In the genomic region with DNA sequence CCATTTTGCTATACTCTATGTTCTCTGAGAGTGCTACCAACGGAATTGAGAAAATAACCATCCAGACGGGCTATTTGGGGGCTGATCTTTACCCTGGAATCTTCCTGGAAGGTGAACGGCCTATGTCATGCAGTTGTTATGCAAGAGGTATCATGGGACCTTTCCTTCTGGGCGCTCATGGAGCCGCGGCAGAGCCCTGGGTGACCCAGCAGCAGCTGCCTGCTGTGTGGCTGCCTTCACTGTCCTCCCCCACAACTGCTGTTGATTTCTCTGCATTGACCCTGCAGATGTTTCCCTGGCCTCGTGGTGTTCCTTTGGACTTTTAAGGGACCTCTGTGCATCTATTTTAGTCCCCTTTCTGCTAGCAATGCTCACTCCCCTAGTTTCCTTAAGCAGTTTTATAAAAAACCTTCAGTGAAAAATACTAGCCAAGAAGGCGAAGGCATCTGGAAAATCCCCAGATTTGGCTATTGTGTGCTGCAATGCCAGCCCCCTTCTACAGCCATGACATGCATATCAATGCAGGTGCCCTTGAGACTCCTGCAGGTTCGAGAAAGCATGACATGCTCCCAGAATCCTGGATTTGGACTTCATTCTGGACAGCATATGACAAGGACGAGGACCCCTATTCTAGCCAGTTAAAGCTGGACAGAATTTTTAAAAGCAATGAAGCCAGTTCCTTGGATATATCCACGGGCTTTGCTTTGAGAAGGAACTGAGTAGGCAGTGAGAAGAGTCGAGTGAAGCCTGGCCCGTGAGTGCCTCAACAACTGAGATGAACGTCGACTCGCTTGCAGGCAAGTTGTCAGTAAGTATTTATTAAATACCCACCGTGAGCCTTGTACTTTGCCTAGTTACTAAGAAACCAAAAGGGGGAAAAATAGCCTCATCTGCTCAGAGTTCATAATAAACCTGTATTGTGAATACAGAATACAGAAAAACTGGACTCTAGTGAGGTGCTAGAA, we compare ENCODE assay signal across 11 cellular contexts. TPM values are rescaled to one million over a fixed set of nuclear protein-coding genes. Genes with fewer than 3 reads are reported as not detected.
DNase-seq lines count a peak whose midpoint lies in the region; ATAC-seq, FAIRE-seq and TF ChIP-seq lines count a peak whose summit lies in the region.
"Had no signal": no experiment of that assay in that cellular context is flagged by ENCODE, and none has a peak within 500 bp of the region (broad histone marks: within the 10 kb centered on the region; RNA-seq: fewer than 3 reads in every experiment).

A gene with protein sequence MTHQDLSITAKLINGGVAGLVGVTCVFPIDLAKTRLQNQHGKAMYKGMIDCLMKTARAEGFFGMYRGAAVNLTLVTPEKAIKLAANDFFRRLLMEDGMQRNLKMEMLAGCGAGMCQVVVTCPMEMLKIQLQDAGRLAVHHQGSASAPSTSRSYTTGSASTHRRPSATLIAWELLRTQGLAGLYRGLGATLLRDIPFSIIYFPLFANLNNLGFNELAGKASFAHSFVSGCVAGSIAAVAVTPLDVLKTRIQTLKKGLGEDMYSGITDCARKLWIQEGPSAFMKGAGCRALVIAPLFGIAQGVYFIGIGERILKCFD (plus strand): TSS at position 593 of the 965 bp plus-strand sequence. CDS start 16,447 bp downstream, outside the sequence.

- no peaks in the 10 kb centered on the region for H3K79me2 ChIP-seq in neural progenitor cell (ENCODE audit: low read depth)

- POLR2A ChIA-PET in RWPE1 (lab: Yijun Ruan, JAX; ENCODE audit: low non-redundant PET), result no interaction called here

- H2AFZ ChIP-seq in neural progenitor cell (replicated peaks), result no peak within 1 kb of the TSS

- CTCF ChIA-PET in RWPE1 (lab: Yijun Ruan, JAX), result interaction anchor here (0.9 kb wide), 1 partner anchor 9 kb away, joined by 3 read pairs; no protein-coding TSS in a partner anchor

- no peak for ATAC-seq in natural killer cell treated with Interleukin-12 subunit alpha and Interleukin-12 subunit beta and Interleukin-15 and Interleukin-18, amount 100 ng/mL, for 72 hours
- ATAC-seq in natural killer cell (no peak), foreskin keratinocyte (no peak)

- DNase-seq in natural killer cell treated with Interleukin-12 subunit alpha and Interleukin-12 subunit beta and Interleukin-15 and Interleukin-18, amount 100 ng/mL, for 72 hours (ENCODE audit: low spot score), result peak; percentile 32
- DNase-seq in natural killer cell, result no peak
- no peak for DNase-seq in foreskin keratinocyte
- peak; percentile 43 for DNase-seq in neural progenitor cell (ENCODE audit: low spot score)
- DNase-seq in RWPE1 (ENCODE audit: low spot score), result no peak
- no peak for DNase-seq in A172 (ENCODE audit: low spot score)
- no peak for DNase-seq in dermis blood vessel endothelial cell
- DNase-seq in D721Med (ENCODE audit: insufficient read length, low spot score), result no peak
- DNase-seq: activated CD4-positive, alpha-beta T cell treated with anti-CD3 and anti-CD28 coated beads, Interleukin-2, amount 10 ng/mL, durations not matched to agents 24 days and 14 days; NCI-H1048 had no signal

- no peaks in the 10 kb centered on the region for H3K9me3 Mint-ChIP-seq in natural killer cell treated with Interleukin-12 subunit alpha and Interleukin-12 subunit beta and Interleukin-15 and Interleukin-18, amount 100 ng/mL, for 72 hours
- H3K9me3 Mint-ChIP-seq in natural killer cell (no peaks in the 10 kb centered on the region), neural progenitor cell (peaks cover 17% of the 10 kb centered on the region)
- H3K9me3 Mint-ChIP-seq: activated CD4-positive, alpha-beta T cell treated with anti-CD3 and anti-CD28 coated beads, Interleukin-2, amount 10 ng/mL, durations not matched to agents 24 days and 14 days had no signal

- H4K20me1 ChIP-seq in neural progenitor cell (ENCODE audit: low read depth), result no peaks in the 10 kb centered on the region

- H3K4me1 ChIP-seq in foreskin keratinocyte, result no peaks in the 10 kb centered on the region
- peaks cover 17% of the 10 kb centered on the region for H3K4me1 ChIP-seq in neural progenitor cell

- peaks cover 26% of the 10 kb centered on the region for H3F3A ChIP-seq in neural progenitor cell (ENCODE audit: low read depth)

- H3K4me1 Mint-ChIP-seq in natural killer cell treated with Interleukin-12 subunit alpha and Interleukin-12 subunit beta and Interleukin-15 and Interleukin-18, amount 100 ng/mL, for 72 hours (ENCODE audit: low read depth in 2 of 2), result no peaks in the 10 kb centered on the region
- H3K4me1 Mint-ChIP-seq in natural killer cell, result no peaks in the 10 kb centered on the region
- H3K4me1 Mint-ChIP-seq in neural progenitor cell, result peaks cover 19% of the 10 kb centered on the region
- H3K4me1 Mint-ChIP-seq: activated CD4-positive, alpha-beta T cell treated with anti-CD3 and anti-CD28 coated beads, Interleukin-2, amount 10 ng/mL, durations not matched to agents 24 days and 14 days had no signal

- no peaks in the 10 kb centered on the region for H3K27me3 ChIP-seq in foreskin keratinocyte
- no peaks in the 10 kb centered on the region for H3K27me3 ChIP-seq in neural progenitor cell

- H3K27me3 Mint-ChIP-seq in natural killer cell treated with Interleukin-12 subunit alpha and Interleukin-12 subunit beta and Interleukin-15 and Interleukin-18, amount 100 ng/mL, for 72 hours, result peaks cover 0 to 6% of the 10 kb centered on the region in 2 donors
- H3K27me3 Mint-ChIP-seq in natural killer cell (ENCODE audit: low read depth in 2 of 2) (peaks cover 4 to 7% of the 10 kb centered on the region in 2 donors), neural progenitor cell (ENCODE audit: insufficient read depth, low read depth) (peaks cover 8% of the 10 kb centered on the region)

- H3K4me2 ChIP-seq in neural progenitor cell, result peak within 1 kb of the TSS; percentile 11

- no peak within 1 kb of the TSS for H3K27ac ChIP-seq in foreskin keratinocyte
- peak within 1 kb of the TSS; percentile 42 for H3K27ac ChIP-seq in neural progenitor cell
- no peak within 1 kb of the TSS for H3K27ac ChIP-seq in RWPE1
- H3K27ac ChIP-seq: C4-2B had no signal

- H3K9ac ChIP-seq in neural progenitor cell, result no peak within 1 kb of the TSS

- FAIRE-seq in D721Med (lab: Jason Lieb, UNC), result no peak

- no peak within 1 kb of the TSS for H3K4me3 Mint-ChIP-seq in natural killer cell treated with Interleukin-12 subunit alpha and Interleukin-12 subunit beta and Interleukin-15 and Interleukin-18, amount 100 ng/mL, for 72 hours
- H3K4me3 Mint-ChIP-seq in natural killer cell (no peak within 1 kb of the TSS), neural progenitor cell (no peak within 1 kb of the TSS)
- H3K4me3 Mint-ChIP-seq: activated CD4-positive, alpha-beta T cell treated with anti-CD3 and anti-CD28 coated beads, Interleukin-2, amount 10 ng/mL, durations not matched to agents 24 days and 14 days had no signal

- H3K9me3 ChIP-seq in neural progenitor cell (ENCODE audit: low read depth), result no peaks in the 10 kb centered on the region

- no peak within 1 kb of the TSS for H3K4me3 ChIP-seq in neural progenitor cell

- no peaks in the 10 kb centered on the region for H3K36me3 Mint-ChIP-seq in natural killer cell treated with Interleukin-12 subunit alpha and Interleukin-12 subunit beta and Interleukin-15 and Interleukin-18, amount 100 ng/mL, for 72 hours
- H3K36me3 Mint-ChIP-seq in natural killer cell (no peaks in the 10 kb centered on the region), neural progenitor cell (peaks cover 20% of the 10 kb centered on the region)

- H3K27ac Mint-ChIP-seq in natural killer cell treated with Interleukin-12 subunit alpha and Interleukin-12 subunit beta and Interleukin-15 and Interleukin-18, amount 100 ng/mL, for 72 hours, result no peak within 1 kb of the TSS
- H3K27ac Mint-ChIP-seq in natural killer cell, result no peak within 1 kb of the TSS
- peak within 1 kb of the TSS; percentile 72 for H3K27ac Mint-ChIP-seq in neural progenitor cell
- H3K27ac Mint-ChIP-seq: activated CD4-positive, alpha-beta T cell treated with anti-CD3 and anti-CD28 coated beads, Interleukin-2, amount 10 ng/mL, durations not matched to agents 24 days and 14 days had no signal

- H3K36me3 ChIP-seq in neural progenitor cell, result peaks cover 5% of the 10 kb centered on the region

- no peak for TF ChIP-seq CTCF in natural killer cell (IDR thresholded peaks at IDR 0.05)
- peak; percentile 8 for TF ChIP-seq CTCF in foreskin keratinocyte (conservative IDR thresholded peaks at IDR 0.05)
- TF ChIP-seq CTCF in neural progenitor cell (IDR thresholded peaks at IDR 0.05), result peak; percentile 29
- TF ChIP-seq CTCF in RWPE1 (conservative IDR thresholded peaks at IDR 0.05; ENCODE audit: low read depth), result no peak
- no peak for TF ChIP-seq CTCF in D721Med (IDR thresholded peaks at IDR 0.05; ENCODE audit: insufficient read depth, missing control alignments)

- intact Hi-C loops in natural killer cell (cut with micrococcal nuclease), result no loop called here

RNA-seq across cellular contexts. Expression of the gene that starts here (rescaled TPM):
- not detected for total RNA-seq in natural killer cell treated with Interleukin-12 subunit alpha and Interleukin-12 subunit beta and Interleukin-15 and Interleukin-18, amount 100 ng/mL, for 72 hours
- not detected for total RNA-seq in natural killer cell
- not detected in 2 replicates for total RNA-seq in foreskin keratinocyte
- polyA plus RNA-seq in foreskin keratinocyte, result not detected in 2 replicates
- 0.37 and 0.88 TPM in 2 replicates for total RNA-seq in neural progenitor cell (ENCODE audit: low replicate concordance)
- total RNA-seq in A172 (2014; rRNA removed; shearing (Covaris generic)), result 0.09 TPM in 1 of 2 replicates, not detected in the other
- total RNA-seq in dermis blood vessel endothelial cell, result not detected in 2 replicates
- total RNA-seq: activated CD4-positive, alpha-beta T cell treated with anti-CD3 and anti-CD28 coated beads, Interleukin-2, amount 10 ng/mL, durations not matched to agents 24 days and 14 days had no signal

Comparison
In these comparisons a context has a peak if more than half of its experiments do, and no peak if none do; other contexts are left out.
1. Peak in DNase-seq in natural killer cell treated with Interleukin-12 subunit alpha and Interleukin-12 subunit beta and Interleukin-15 and Interleukin-18, amount 100 ng/mL, for 72 hours; RNA of the gene not detected or under 1 TPM.
2. Peak in DNase-seq, H3K27ac ChIP-seq and H3K4me2 ChIP-seq in neural progenitor cell; RNA of the gene not detected or under 1 TPM.
3. CTCF ChIP-seq: peak in foreskin keratinocyte (single experiment) and neural progenitor cell (single experiment); none in natural killer cell (single experiment), RWPE1 (single experiment) and D721Med (single experiment).